1 cellular context compared by ENCODE assay signal in genomic region chr5:179224741-179225140, GRCh38.
TF ChIP-seq lines count a peak whose summit lies in the region.

No MANE protein-coding gene starts in this region.

TF ChIP-seq in HepG2, 621 proteins besides CTCF, POLR2A, EP300 and RAD21 (continued from another document):
- TF ChIP-seq ATF6 (CRISPR knock-in tag; conservative IDR thresholded peaks at IDR 0.05) (no peak), NFYC (CRISPR knock-in tag; IDR thresholded peaks at IDR 0.05) (no peak), HHEX (CRISPR knock-in tag; IDR thresholded peaks at IDR 0.05) (no peak), DNMT3B (CRISPR knock-in tag; conservative IDR thresholded peaks at IDR 0.05) (no peak), ZNF337 (CRISPR knock-in tag; IDR thresholded peaks at IDR 0.05; ENCODE audit: borderline replicate concordance, low read depth) (no peak), ZNF546 (CRISPR knock-in tag; conservative IDR thresholded peaks at IDR 0.05) (no peak)
